Comparison of ENCODE assay signal across 1 cellular context in genomic region chr20:41098703-41099250, GRCh38.
TF ChIP-seq lines count a peak whose summit lies in the region.

No MANE protein-coding gene starts in this region.

TF ChIP-seq in IMR-90, 13 proteins besides CTCF, POLR2A, EP300 and RAD21 (continued from another document):
- TF ChIP-seq, protein P1, sequence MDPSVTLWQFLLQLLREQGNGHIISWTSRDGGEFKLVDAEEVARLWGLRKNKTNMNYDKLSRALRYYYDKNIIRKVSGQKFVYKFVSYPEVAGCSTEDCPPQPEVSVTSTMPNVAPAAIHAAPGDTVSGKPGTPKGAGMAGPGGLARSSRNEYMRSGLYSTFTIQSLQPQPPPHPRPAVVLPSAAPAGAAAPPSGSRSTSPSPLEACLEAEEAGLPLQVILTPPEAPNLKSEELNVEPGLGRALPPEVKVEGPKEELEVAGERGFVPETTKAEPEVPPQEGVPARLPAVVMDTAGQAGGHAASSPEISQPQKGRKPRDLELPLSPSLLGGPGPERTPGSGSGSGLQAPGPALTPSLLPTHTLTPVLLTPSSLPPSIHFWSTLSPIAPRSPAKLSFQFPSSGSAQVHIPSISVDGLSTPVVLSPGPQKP (IDR thresholded peaks at IDR 0.05; ENCODE audit: borderline replicate concordance, low read depth, low read length), result no peak
- no peak for TF ChIP-seq CHD1 (IDR thresholded peaks at IDR 0.05; ENCODE audit: low read depth, low read length)
- TF ChIP-seq MAZ (IDR thresholded peaks at IDR 0.05; ENCODE audit: borderline replicate concordance, low read depth, low read length), result no peak
- TF ChIP-seq, protein P2, sequence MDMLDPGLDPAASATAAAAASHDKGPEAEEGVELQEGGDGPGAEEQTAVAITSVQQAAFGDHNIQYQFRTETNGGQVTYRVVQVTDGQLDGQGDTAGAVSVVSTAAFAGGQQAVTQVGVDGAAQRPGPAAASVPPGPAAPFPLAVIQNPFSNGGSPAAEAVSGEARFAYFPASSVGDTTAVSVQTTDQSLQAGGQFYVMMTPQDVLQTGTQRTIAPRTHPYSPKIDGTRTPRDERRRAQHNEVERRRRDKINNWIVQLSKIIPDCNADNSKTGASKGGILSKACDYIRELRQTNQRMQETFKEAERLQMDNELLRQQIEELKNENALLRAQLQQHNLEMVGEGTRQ (IDR thresholded peaks at IDR 0.05; ENCODE audit: low read depth, low read length), result no peak
